Comparison of ENCODE assay signal across 7 cellular contexts in the genomic region with DNA sequence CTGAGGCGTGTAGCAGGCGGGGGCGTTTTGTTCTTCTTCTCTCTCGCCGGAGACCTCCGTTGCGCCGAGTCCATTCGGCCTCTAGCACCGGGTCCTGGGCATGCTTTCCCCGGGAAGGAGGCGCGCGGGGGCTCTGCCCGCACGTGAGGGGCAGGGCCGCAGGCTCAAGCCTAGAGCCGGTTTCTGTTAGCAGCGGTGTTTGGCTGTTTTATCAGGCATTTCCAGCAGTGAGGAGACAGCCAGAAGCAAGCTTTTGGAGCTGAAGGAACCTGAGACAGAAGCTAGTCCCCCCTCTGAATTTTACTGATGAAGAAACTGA. TPM values are rescaled to one million over a fixed set of nuclear protein-coding genes. Genes with fewer than 3 reads are reported as not detected.
DNase-seq lines count a peak whose midpoint lies in the region; ATAC-seq lines count a peak whose summit lies in the region.

No MANE protein-coding gene starts in this region.

- DNase-seq in activated T-helper 1 cell treated with anti-CD3 and anti-CD28 coated beads, Interleukin-12 subunit alpha, Interleukin-12 subunit beta, Interleukin-2, Interleukin-4 antibody, amounts not matched to agents 30 ng/mL and 10 ng/mL and 1 ng/mL, durations not matched to agents 14 hours and 24 hours and 36 hours (ENCODE audit: low spot score), result no peak
- DNase-seq in stimulated activated naive CD8-positive, alpha-beta T cell treated with anti-CD3 and anti-CD28 coated beads, Interleukin-15, amount 100 ng/mL, for 72 hours, result no peak
- no peak for DNase-seq in NCI-H2029 (lab: John Stamatoyannopoulos, UW)
- no peak for DNase-seq in effector CD8-positive, alpha-beta T cell (lab: John Stamatoyannopoulos, UW)

- no peaks in the 10 kb centered on the region for H3K36me3 ChIP-seq in iPS-18a (ENCODE audit: control insufficient read depth, low read depth, low read length)

- H3K9me3 ChIP-seq in iPS-18a (ENCODE audit: control insufficient read depth, low read depth, low read length), result no peaks in the 10 kb centered on the region

- no peak overlapping the region for H3K27ac ChIP-seq in iPS-18a (ENCODE audit: low read length)

- peak overlapping the region; percentile 78 for H3K4me3 ChIP-seq in iPS-18a (ENCODE audit: low read length)

- intact Hi-C loops in activated T-helper 1 cell treated with anti-CD3 and anti-CD28 coated beads, Interleukin-12 subunit alpha, Interleukin-12 subunit beta, Interleukin-2, Interleukin-4 antibody, amounts not matched to agents 30 ng/mL and 10 ng/mL and 1 ng/mL, durations not matched to agents 14 hours and 24 hours and 36 hours (cut with micrococcal nuclease), result no loop called here

- H3K4me1 Mint-ChIP-seq in activated T-helper 1 cell treated with anti-CD3 and anti-CD28 coated beads, Interleukin-12 subunit alpha, Interleukin-12 subunit beta, Interleukin-2, Interleukin-4 antibody, amounts not matched to agents 30 ng/mL and 10 ng/mL and 1 ng/mL, durations not matched to agents 14 hours and 24 hours and 36 hours (ENCODE audit: low read depth), result peaks cover 22% of the 10 kb centered on the region
- peaks cover 30% of the 10 kb centered on the region for H3K4me1 Mint-ChIP-seq in stimulated activated naive CD8-positive, alpha-beta T cell treated with anti-CD3 and anti-CD28 coated beads, Interleukin-15, amount 100 ng/mL, for 72 hours

- H3K36me3 Mint-ChIP-seq in activated T-helper 1 cell treated with anti-CD3 and anti-CD28 coated beads, Interleukin-12 subunit alpha, Interleukin-12 subunit beta, Interleukin-2, Interleukin-4 antibody, amounts not matched to agents 30 ng/mL and 10 ng/mL and 1 ng/mL, durations not matched to agents 14 hours and 24 hours and 36 hours (ENCODE audit: low read depth), result no peaks in the 10 kb centered on the region

- peaks cover 23% of the 10 kb centered on the region for H3K27me3 Mint-ChIP-seq in activated T-helper 1 cell treated with anti-CD3 and anti-CD28 coated beads, Interleukin-12 subunit alpha, Interleukin-12 subunit beta, Interleukin-2, Interleukin-4 antibody, amounts not matched to agents 30 ng/mL and 10 ng/mL and 1 ng/mL, durations not matched to agents 14 hours and 24 hours and 36 hours (ENCODE audit: insufficient read depth)
- peaks cover 20% of the 10 kb centered on the region for H3K27me3 Mint-ChIP-seq in stimulated activated naive CD8-positive, alpha-beta T cell treated with anti-CD3 and anti-CD28 coated beads, Interleukin-15, amount 100 ng/mL, for 72 hours

- peaks cover 28% of the 10 kb centered on the region for H3K4me1 ChIP-seq in iPS-18a (ENCODE audit: control insufficient read depth, low read depth, low read length)

- H3K9me3 Mint-ChIP-seq in activated T-helper 1 cell treated with anti-CD3 and anti-CD28 coated beads, Interleukin-12 subunit alpha, Interleukin-12 subunit beta, Interleukin-2, Interleukin-4 antibody, amounts not matched to agents 30 ng/mL and 10 ng/mL and 1 ng/mL, durations not matched to agents 14 hours and 24 hours and 36 hours, result no peaks in the 10 kb centered on the region
- H3K9me3 Mint-ChIP-seq in stimulated activated naive CD8-positive, alpha-beta T cell treated with anti-CD3 and anti-CD28 coated beads, Interleukin-15, amount 100 ng/mL, for 72 hours, result no peaks in the 10 kb centered on the region

- H3K9ac ChIP-seq in iPS-18a (ENCODE audit: low read length), result peak overlapping the region; percentile 72

- peaks cover 14% of the 10 kb centered on the region for H3K27me3 ChIP-seq in iPS-18a (ENCODE audit: control insufficient read depth, insufficient read depth, low read length)

- ATAC-seq in HG02623 (IDR thresholded peaks at IDR 0.05; ENCODE audit: unreplicated experiment) (peak; percentile 4), GM19351 (IDR thresholded peaks at IDR 0.05; ENCODE audit: unreplicated experiment) (no peak)
- no peak for ATAC-seq in stimulated activated naive CD8-positive, alpha-beta T cell treated with anti-CD3 and anti-CD28 coated beads, Interleukin-15, amount 100 ng/mL, for 72 hours

- peak overlapping the region; percentile 81 for H3K4me3 Mint-ChIP-seq in activated T-helper 1 cell treated with anti-CD3 and anti-CD28 coated beads, Interleukin-12 subunit alpha, Interleukin-12 subunit beta, Interleukin-2, Interleukin-4 antibody, amounts not matched to agents 30 ng/mL and 10 ng/mL and 1 ng/mL, durations not matched to agents 14 hours and 24 hours and 36 hours
- peak overlapping the region; percentile 80 to 81 for H3K4me3 Mint-ChIP-seq in stimulated activated naive CD8-positive, alpha-beta T cell treated with anti-CD3 and anti-CD28 coated beads, Interleukin-15, amount 100 ng/mL, for 72 hours

- peak overlapping the region; percentile 40 for H3K27ac Mint-ChIP-seq in activated T-helper 1 cell treated with anti-CD3 and anti-CD28 coated beads, Interleukin-12 subunit alpha, Interleukin-12 subunit beta, Interleukin-2, Interleukin-4 antibody, amounts not matched to agents 30 ng/mL and 10 ng/mL and 1 ng/mL, durations not matched to agents 14 hours and 24 hours and 36 hours
- peak overlapping the region in 1 of 2 donors; percentile 33 for H3K27ac Mint-ChIP-seq in stimulated activated naive CD8-positive, alpha-beta T cell treated with anti-CD3 and anti-CD28 coated beads, Interleukin-15, amount 100 ng/mL, for 72 hours

RNA-seq across cellular contexts. Expression of a gene that starts 0.6 kb away (rescaled TPM):
- 13.5 and 14.3 TPM in 2 replicates for total RNA-seq in activated T-helper 1 cell treated with anti-CD3 and anti-CD28 coated beads, Interleukin-12 subunit alpha, Interleukin-12 subunit beta, Interleukin-2, Interleukin-4 antibody, amounts not matched to agents 30 ng/mL and 10 ng/mL and 1 ng/mL, durations not matched to agents 14 hours and 24 hours and 36 hours
